In the genomic region with DNA sequence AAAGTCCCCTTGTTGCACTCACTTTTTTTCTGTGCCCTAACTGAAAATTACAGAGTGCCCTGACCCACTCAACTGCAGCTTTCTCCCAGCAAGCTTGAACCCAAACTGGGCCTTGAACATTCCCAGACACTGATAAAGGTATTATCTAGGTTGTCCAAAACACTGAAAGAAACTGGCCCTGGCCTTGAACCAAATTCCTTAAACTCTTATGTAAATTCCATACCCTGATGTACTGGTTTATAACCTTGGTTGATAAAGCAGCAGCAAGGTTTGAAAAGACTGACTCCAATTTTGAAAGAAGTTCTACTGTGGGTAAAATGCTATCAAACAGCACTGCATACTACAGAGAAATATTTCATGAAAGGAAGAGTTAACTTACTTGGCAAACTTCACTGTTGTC, we compare ENCODE assay signal across 23 cellular contexts.
"Had no signal": no experiment of that assay in that cellular context is flagged by ENCODE, and none has a peak within 500 bp of the region (broad histone marks: within the 10 kb centered on the region; RNA-seq: fewer than 3 reads in every experiment).

No MANE protein-coding gene starts in this region.

- DNase-seq: activated CD4-positive, alpha-beta T cell treated with anti-CD3 and anti-CD28 coated beads for 48 hours; activated CD4-positive, alpha-beta T cell treated with anti-CD3 and anti-CD28 coated beads, Interleukin-2, amount 50 U/mL, for 4 hours; activated CD4-positive, CD25-positive, alpha-beta regulatory T cell treated with anti-CD3 and anti-CD28 coated beads, Interleukin-2, amount 50 U/mL, for 72 hours; activated CD8-positive, alpha-beta memory T cell treated with anti-CD3 and anti-CD28 coated beads for 24 hours; activated effector memory CD4-positive, alpha-beta T cell treated with anti-CD3 and anti-CD28 coated beads, Interleukin-2, amount 50 U/mL, for 16 hours; activated naive CD4-positive, alpha-beta T cell treated with anti-CD3 and anti-CD28 coated beads for 36 hours; activated T-cell treated with anti-CD3 and anti-CD28 coated beads, Interleukin-2, amount 50 U/mL, for 4 hours; MG63; MV-4-11; NCI-H1092 treated with DMSO at 0.1 percent for 48 hours; NCI-H1436; NCI-H187; NCI-H2081; NCI-H446; NCI-H524; PC-3; SIG-M5; T-helper 17 cell; T-helper 9 cell had no signal

- H3K4me3 ChIP-seq: MG63 had no signal

- FAIRE-seq: bronchial epithelial cell had no signal

- H3K27me3 ChIP-seq: MG63 had no signal

- H3K9me3 ChIP-seq: MG63 had no signal

- H3K27ac Mint-ChIP-seq: activated naive CD4-positive, alpha-beta T cell treated with anti-CD3 and anti-CD28 coated beads for 36 hours; activated naive CD8-positive, alpha-beta T cell; T-helper 17 cell; WTC11 had no signal

- H3K27me3 Mint-ChIP-seq: activated naive CD8-positive, alpha-beta T cell; central memory CD8-positive, alpha-beta T cell; T-helper 17 cell had no signal

- H3K9me3 Mint-ChIP-seq: activated naive CD4-positive, alpha-beta T cell treated with anti-CD3 and anti-CD28 coated beads for 36 hours; activated T-cell treated with anti-CD3 and anti-CD28 coated beads, Interleukin-2, amount 50 U/mL, for 4 hours; central memory CD8-positive, alpha-beta T cell; WTC11 had no signal

- H3K4me3 Mint-ChIP-seq: activated naive CD4-positive, alpha-beta T cell treated with anti-CD3 and anti-CD28 coated beads for 36 hours; activated naive CD8-positive, alpha-beta T cell; activated T-cell treated with anti-CD3 and anti-CD28 coated beads, Interleukin-2, amount 50 U/mL, for 4 hours; central memory CD8-positive, alpha-beta T cell; T-helper 17 cell; WTC11 had no signal

- H3K36me3 Mint-ChIP-seq: activated naive CD8-positive, alpha-beta T cell; WTC11 had no signal

- H3K4me1 Mint-ChIP-seq: central memory CD8-positive, alpha-beta T cell; T-helper 17 cell; WTC11 had no signal

- H3K36me3 ChIP-seq: MG63 had no signal
